ENCODE assay signal across 30 cellular contexts in genomic region chr15:41411441-41411840, GRCh38.
"Had no signal": no experiment of that assay in that cellular context is flagged by ENCODE, and none has a peak within 500 bp of the region (broad histone marks: within the 10 kb centered on the region; RNA-seq: fewer than 3 reads in every experiment).

No MANE protein-coding gene starts in this region.

- H3K27ac Mint-ChIP-seq: activated CD4-positive, alpha-beta memory T cell treated with anti-CD3 and anti-CD28 coated beads for 36 hours; activated CD4-positive, alpha-beta T cell treated with anti-CD3 and anti-CD28 coated beads for 36 hours; activated CD4-positive, alpha-beta T cell treated with anti-CD3 and anti-CD28 coated beads, Interleukin-2, amount 10 ng/mL, durations not matched to agents 24 days and 14 days; activated CD8-positive, alpha-beta memory T cell treated with anti-CD3 and anti-CD28 coated beads, Interleukin-2, amount 10 ng/mL, durations not matched to agents 7 days and 5 days; activated CD8-positive, alpha-beta T cell treated with anti-CD3 and anti-CD28 coated beads, Interleukin-2, amount 10 ng/mL, durations not matched to agents 7 days and 5 days; activated naive CD4-positive, alpha-beta T cell treated with anti-CD3 and anti-CD28 coated beads, Interleukin-2, amount 10 ng/mL, durations not matched to agents 7 days and 5 days; activated naive CD4-positive, alpha-beta T cell treated with anti-CD3 and anti-CD28 coated beads, Interleukin-2, amount 50 U/mL, for 72 hours; activated naive CD8-positive, alpha-beta T cell treated with anti-CD3 and anti-CD28 coated beads, Interleukin-2, amount 10 ng/mL, durations not matched to agents 7 days and 5 days; activated T-helper 1 cell treated with anti-CD3 and anti-CD28 coated beads, Interleukin-12 subunit alpha, Interleukin-12 subunit beta, Interleukin-2, Interleukin-4 antibody, amounts not matched to agents 30 ng/mL and 10 ng/mL and 1 ng/mL, durations not matched to agents 14 hours and 24 hours and 36 hours; activated T-helper 2 cell treated with anti-CD3 and anti-CD28 coated beads, Interferon-gamma antibody, Interleukin-2, Interleukin-4, amounts not matched to agents 10 μg/mL and 5 μg/mL and 100 μg/mL, durations not matched to agents 14 hours and 24 hours and 36 hours; effector memory CD8-positive, alpha-beta T cell had no signal

- H3K27me3 Mint-ChIP-seq: activated CD4-positive, alpha-beta memory T cell treated with anti-CD3 and anti-CD28 coated beads for 36 hours; activated CD4-positive, alpha-beta T cell treated with anti-CD3 and anti-CD28 coated beads for 36 hours; activated CD4-positive, alpha-beta T cell treated with anti-CD3 and anti-CD28 coated beads, Interleukin-2, amount 10 ng/mL, durations not matched to agents 24 days and 14 days; activated CD8-positive, alpha-beta memory T cell treated with anti-CD3 and anti-CD28 coated beads, Interleukin-2, amount 10 ng/mL, durations not matched to agents 7 days and 5 days; activated naive CD8-positive, alpha-beta T cell treated with anti-CD3 and anti-CD28 coated beads, Interleukin-2, amount 10 ng/mL, durations not matched to agents 7 days and 5 days; central memory CD8-positive, alpha-beta T cell; effector memory CD8-positive, alpha-beta T cell had no signal

- H3K9me3 ChIP-seq: ascending aorta, esophagus squamous epithelium, gastroesophageal sphincter had no signal

- H3K4me3 ChIP-seq: ascending aorta, esophagus squamous epithelium, gastroesophageal sphincter had no signal

- FAIRE-seq: bronchial epithelial cell, colon had no signal

- H3K27ac ChIP-seq: ascending aorta, gastroesophageal sphincter had no signal

- H3K4me3 Mint-ChIP-seq: activated CD4-positive, alpha-beta memory T cell treated with anti-CD3 and anti-CD28 coated beads for 36 hours; activated CD4-positive, alpha-beta T cell treated with anti-CD3 and anti-CD28 coated beads for 36 hours; activated CD4-positive, alpha-beta T cell treated with anti-CD3 and anti-CD28 coated beads, Interleukin-2, amount 10 ng/mL, durations not matched to agents 24 days and 14 days; activated CD8-positive, alpha-beta memory T cell treated with anti-CD3 and anti-CD28 coated beads, Interleukin-2, amount 10 ng/mL, durations not matched to agents 7 days and 5 days; activated CD8-positive, alpha-beta T cell treated with anti-CD3 and anti-CD28 coated beads, Interleukin-2, amount 10 ng/mL, durations not matched to agents 7 days and 5 days; activated naive CD4-positive, alpha-beta T cell treated with anti-CD3 and anti-CD28 coated beads, Interleukin-2, amount 10 ng/mL, durations not matched to agents 7 days and 5 days; activated naive CD8-positive, alpha-beta T cell treated with anti-CD3 and anti-CD28 coated beads, Interleukin-2, amount 10 ng/mL, durations not matched to agents 7 days and 5 days; activated T-helper 1 cell treated with anti-CD3 and anti-CD28 coated beads, Interleukin-12 subunit alpha, Interleukin-12 subunit beta, Interleukin-2, Interleukin-4 antibody, amounts not matched to agents 30 ng/mL and 10 ng/mL and 1 ng/mL, durations not matched to agents 14 hours and 24 hours and 36 hours; central memory CD8-positive, alpha-beta T cell; effector memory CD8-positive, alpha-beta T cell had no signal

- H3K36me3 Mint-ChIP-seq: activated CD8-positive, alpha-beta memory T cell treated with anti-CD3 and anti-CD28 coated beads, Interleukin-2, amount 10 ng/mL, durations not matched to agents 7 days and 5 days had no signal

- H3K9me3 Mint-ChIP-seq: activated CD4-positive, alpha-beta memory T cell treated with anti-CD3 and anti-CD28 coated beads for 36 hours; activated CD4-positive, alpha-beta T cell treated with anti-CD3 and anti-CD28 coated beads, Interleukin-2, amount 10 ng/mL, durations not matched to agents 24 days and 14 days; activated naive CD4-positive, alpha-beta T cell treated with anti-CD3 and anti-CD28 coated beads, Interleukin-2, amount 10 ng/mL, durations not matched to agents 7 days and 5 days; activated naive CD4-positive, alpha-beta T cell treated with anti-CD3 and anti-CD28 coated beads, Interleukin-2, amount 50 U/mL, for 72 hours; activated naive CD8-positive, alpha-beta T cell treated with anti-CD3 and anti-CD28 coated beads, Interleukin-2, amount 10 ng/mL, durations not matched to agents 7 days and 5 days; activated T-helper 1 cell treated with anti-CD3 and anti-CD28 coated beads, Interleukin-12 subunit alpha, Interleukin-12 subunit beta, Interleukin-2, Interleukin-4 antibody, amounts not matched to agents 30 ng/mL and 10 ng/mL and 1 ng/mL, durations not matched to agents 14 hours and 24 hours and 36 hours; activated T-helper 2 cell treated with anti-CD3 and anti-CD28 coated beads, Interferon-gamma antibody, Interleukin-2, Interleukin-4, amounts not matched to agents 10 μg/mL and 5 μg/mL and 100 μg/mL, durations not matched to agents 14 hours and 24 hours and 36 hours; brain; central memory CD8-positive, alpha-beta T cell; effector memory CD8-positive, alpha-beta T cell had no signal

- H3K36me3 ChIP-seq: ascending aorta, esophagus squamous epithelium, gastroesophageal sphincter had no signal

- ATAC-seq: activated CD4-positive, alpha-beta T cell treated with anti-CD3 and anti-CD28 coated beads for 36 hours; activated CD8-positive, alpha-beta memory T cell treated with anti-CD3 and anti-CD28 coated beads, Interleukin-2, amount 10 ng/mL, durations not matched to agents 7 days and 5 days; activated CD8-positive, alpha-beta T cell treated with anti-CD3 and anti-CD28 coated beads, Interleukin-2, amount 10 ng/mL, durations not matched to agents 7 days and 5 days; activated naive CD4-positive, alpha-beta T cell treated with anti-CD3 and anti-CD28 coated beads, Interleukin-2, amount 50 U/mL, for 72 hours; effector memory CD8-positive, alpha-beta T cell; gastroesophageal sphincter had no signal

- H3K27me3 ChIP-seq: ascending aorta, esophagus squamous epithelium, gastroesophageal sphincter had no signal

- DNase-seq: activated CD4-positive, alpha-beta memory T cell treated with anti-CD3 and anti-CD28 coated beads for 36 hours; activated CD4-positive, alpha-beta T cell treated with anti-CD3 and anti-CD28 coated beads for 36 hours; activated CD4-positive, alpha-beta T cell treated with anti-CD3 and anti-CD28 coated beads, Interleukin-2, amount 10 ng/mL, durations not matched to agents 24 days and 14 days; activated CD4-positive, CD25-positive, alpha-beta regulatory T cell; activated CD4-positive, CD25-positive, alpha-beta regulatory T cell treated with anti-CD3 and anti-CD28 coated beads, Interleukin-2, amount 50 U/mL, for 72 hours; activated CD8-positive, alpha-beta memory T cell treated with anti-CD3 and anti-CD28 coated beads, Interleukin-2, amount 10 ng/mL, durations not matched to agents 7 days and 5 days; activated CD8-positive, alpha-beta memory T cell treated with anti-CD3 and anti-CD28 coated beads, Interleukin-2, amount 50 U/mL, for 4 hours; activated CD8-positive, alpha-beta T cell treated with anti-CD3 and anti-CD28 coated beads, Interleukin-2, amount 10 ng/mL, durations not matched to agents 7 days and 5 days; activated gamma-delta T cell; activated naive CD4-positive, alpha-beta T cell; activated naive CD4-positive, alpha-beta T cell treated with anti-CD3 and anti-CD28 coated beads, Interleukin-2, amount 10 ng/mL, durations not matched to agents 7 days and 5 days; activated naive CD8-positive, alpha-beta T cell treated with anti-CD3 and anti-CD28 coated beads, Interleukin-2, amount 10 ng/mL, durations not matched to agents 7 days and 5 days; activated T-cell treated with anti-CD3 and anti-CD28 coated beads, Interleukin-2, amount 50 U/mL, for 1 hour; activated T-cell treated with anti-CD3 and anti-CD28 coated beads, Interleukin-2, amount 50 U/mL, for 48 hours; cortex of kidney; dermis blood vessel endothelial cell; effector CD4-positive, alpha-beta T cell; effector memory CD8-positive, alpha-beta T cell; esophagus squamous epithelium; foreskin melanocyte; T-helper 2 cell had no signal
